ENCODE assay signal across 8 cellular contexts in genomic region chr13:32031025-32031814, GRCh38. TPM values are rescaled to one million over a fixed set of nuclear protein-coding genes. Genes with fewer than 3 reads are reported as not detected.
DNase-seq lines count a peak whose midpoint lies in the region; FAIRE-seq and TF ChIP-seq lines count a peak whose summit lies in the region.

FRY (plus strand) TSS chr13:32031774; CDS start chr13:32031796, 22 bp downstream.

- H3K4me3 ChIP-seq in Loucy (ENCODE audit: low read length, poor library complexity, severe bottlenecking) (peak within 1 kb of the TSS; percentile 77), astrocyte of the cerebellum (ENCODE audit: low read depth, low read length) (peak within 1 kb of the TSS; percentile 69), rectal smooth muscle tissue (ENCODE audit: low read length) (peak within 1 kb of the TSS; percentile 77)

- H3K36me3 ChIP-seq in Loucy (ENCODE audit: insufficient read depth, low read length) (no peaks in the 10 kb centered on the region), rectal smooth muscle tissue (ENCODE audit: control insufficient read depth, insufficient read depth, low read length) (no peaks in the 10 kb centered on the region)

- peak within 1 kb of the TSS; percentile 62 for H3K9ac ChIP-seq in Loucy (ENCODE audit: low read depth, low read length, poor library complexity, severe bottlenecking)
- peak within 1 kb of the TSS; percentile 61 for H3K9ac ChIP-seq in rectal smooth muscle tissue (ENCODE audit: low read length)

- no peaks in the 10 kb centered on the region for H3K79me2 ChIP-seq in Loucy (ENCODE audit: insufficient read depth, low read length)

- H3K9me3 ChIP-seq in Loucy (ENCODE audit: insufficient read depth, low read depth, low read length) = no peaks in the 10 kb centered on the region

- FAIRE-seq in H54 (lab: Jason Lieb, UNC) = no peak

- in situ Hi-C loops in astrocyte of the cerebellum (cut with HindIII; ENCODE audit: low sequenced_read_pairs) = loop anchor here (5.0 to 25.0 kb wide), 2 partner anchors 106 to 256 kb away; no protein-coding TSS in a partner anchor

- no peaks in the 10 kb centered on the region for H3K9me2 ChIP-seq in Loucy (replicated peaks; ENCODE audit: low read depth, low read length)

- DNase-seq in GF-D8 (lab: John Stamatoyannopoulos, UW) (peak; percentile 66), H54 (ENCODE audit: insufficient read length, low spot score) (peak; percentile 12), astrocyte of the cerebellum (ENCODE audit: low read depth) (no peak), hepatic stellate cell (ENCODE audit: low spot score) (peak; percentile 60), NK-92 (lab: John Stamatoyannopoulos, UW; ENCODE audit: unreplicated experiment) (no peak)

- peak within 1 kb of the TSS; percentile 69 for H3K4me2 ChIP-seq in Loucy (ENCODE audit: low read depth, low read length, poor library complexity, severe bottlenecking)

- no peaks in the 10 kb centered on the region for H4K20me1 ChIP-seq in Loucy (ENCODE audit: insufficient read depth, low read length, poor library complexity, severe bottlenecking)

- no peaks in the 10 kb centered on the region for H3K27me3 ChIP-seq in Loucy (ENCODE audit: insufficient read depth, low read length, poor library complexity, severe bottlenecking)
- peaks cover 2% of the 10 kb centered on the region for H3K27me3 ChIP-seq in rectal smooth muscle tissue (ENCODE audit: control insufficient read depth, insufficient read depth, low read length)

- TF ChIP-seq CTCF in Loucy (conservative IDR thresholded peaks at IDR 0.05; ENCODE audit: low read length) (no peak), astrocyte of the cerebellum (IDR thresholded peaks at IDR 0.05; ENCODE audit: low read depth, low read length, missing control alignments) (peak; percentile 26)

- intact Hi-C loops in T-helper 1 cell treated with Interleukin-12 subunit alpha and Interleukin-12 subunit beta and Interleukin-4 antibody, amounts not matched to agents 30 ng/mL and 1 ng/mL, for 36 hours (cut with micrococcal nuclease) = loop anchor here (1.0 to 5.0 kb wide), 11 partner anchors 11 to 1511 kb away; partner anchors contain the start of genes N4BP2L1, N4BP2L2 and PDS5B

- no peak for TF ChIP-seq POLR2A in H54 (IDR thresholded peaks at IDR 0.05; ENCODE audit: low read depth, low read length)

- peak within 1 kb of the TSS; percentile 81 for H3K27ac ChIP-seq in rectal smooth muscle tissue (ENCODE audit: low read depth, low read length)

- H3K4me1 ChIP-seq in Loucy (ENCODE audit: insufficient read depth, low read length, poor library complexity, severe bottlenecking) = peaks cover under 1% of the 10 kb centered on the region
- H3K4me1 ChIP-seq in rectal smooth muscle tissue (ENCODE audit: control insufficient read depth, insufficient read depth, low read length) = peaks cover 8% of the 10 kb centered on the region

- H3F3A ChIP-seq in Loucy (ENCODE audit: low read depth) = no peaks in the 10 kb centered on the region

- peak within 1 kb of the TSS; percentile 93 for H2AFZ ChIP-seq in Loucy (ENCODE audit: low read length)

RNA-seq across cellular contexts. Expression of gene FRY, which starts in this region (rescaled TPM):
- 11.0 and 13.5 TPM in 2 replicates for total RNA-seq in T-helper 1 cell treated with Interleukin-12 subunit alpha and Interleukin-12 subunit beta and Interleukin-4 antibody, amounts not matched to agents 30 ng/mL and 1 ng/mL, for 36 hours

Comparison
In these comparisons a context has a peak if more than half of its experiments do, and no peak if none do; other contexts are left out.
1. DNase-seq: peak in GF-D8 (single experiment), H54 (single experiment) and hepatic stellate cell (single experiment); none in astrocyte of the cerebellum (single experiment) and NK-92 (single experiment).
2. Peak in every context shown above with its lines, with median percentiles within 50 percentile points of each other: H3K4me3 ChIP-seq.